In genomic region chr1:42899960-42900359, GRCh38 we compare ENCODE assay signal across 6 cellular contexts. TPM values are rescaled to one million over a fixed set of nuclear protein-coding genes. Genes with fewer than 3 reads are reported as not detected.
A peak's percentile ranks its signal among the peaks of the same experiment; 100 is the strongest.
DNase-seq lines count a peak whose midpoint lies in the region; TF ChIP-seq lines count a peak whose summit lies in the region.
"Not testable (repeated sequence)": the region's sequence is repeated elsewhere in the genome, so short reads cannot be mapped to it uniquely, and the experiment has no call there.

No MANE protein-coding gene starts in this region.

- not testable (repeated sequence) for H3K27me3 ChIP-seq in PC-9 (ENCODE audit: insufficient read depth, low read depth); mammary epithelial cell (ENCODE audit: insufficient read depth, low read length)

- H3K4me2 ChIP-seq in PC-9 = peak overlapping the region; percentile 20; the same call in 1 of the 2 replicates
- not testable (repeated sequence) for H3K4me2 ChIP-seq in mammary epithelial cell (ENCODE audit: insufficient read depth, low read depth, low read length)

- not testable (repeated sequence) for H3K4me3 ChIP-seq in HEK293 (ENCODE audit: low read depth, low read length); PC-9; mammary epithelial cell (replicated peaks in 1 of 3; ENCODE audit: insufficient read depth in 1 of 3, low read depth in 2 of 3, low read length in 3 of 3)

- H3F3A ChIP-seq in PC-9 (ENCODE audit: insufficient read depth, low read depth) = not testable (repeated sequence)

- H3K27me3 Mint-ChIP-seq in activated naive CD8-positive, alpha-beta T cell = not testable (repeated sequence)

- TF ChIP-seq CTCF in HEK293 (tag by site-specific recombination; IDR thresholded peaks at IDR 0.05); PC-9 (conservative IDR thresholded peaks at IDR 0.05); mammary epithelial cell (conservative IDR thresholded peaks at IDR 0.05 in 1 of 2, IDR thresholded peaks at IDR 0.05 in 1 of 2; ENCODE audit: extremely low read depth in 1 of 2, insufficient read depth in 1 of 2, low read depth in 1 of 2, low read length in 2 of 2): not testable (repeated sequence)

- not testable (repeated sequence) for H3K4me3 Mint-ChIP-seq in activated naive CD8-positive, alpha-beta T cell

- not testable (repeated sequence) for H3K9me3 ChIP-seq in HEK293 (ENCODE audit: control insufficient read depth, insufficient read depth, low read depth, low read length); PC-9 (ENCODE audit: insufficient read depth, low read depth); mammary epithelial cell (replicated peaks; ENCODE audit: insufficient read depth, low read length)

- intact Hi-C loops in PC-9 (cut with micrococcal nuclease; ENCODE audit: unreplicated experiment); mammary epithelial cell (cut with micrococcal nuclease): not testable (repeated sequence)

- dilution Hi-C loops in mammary epithelial cell (cut with HindIII; ENCODE audit: low sequenced_read_pairs) = not testable (repeated sequence)

- H2AFZ ChIP-seq in PC-9 = not testable (repeated sequence)
- H2AFZ ChIP-seq in mammary epithelial cell (ENCODE audit: low read depth, low read length) = peak overlapping the region; percentile 66

- not testable (repeated sequence) for H3K27ac ChIP-seq in HEK293 (ENCODE audit: extremely low read depth, low read depth, low read length); PC-9; mammary epithelial cell (ENCODE audit: insufficient read depth, low read depth, low read length)

- H4K20me1 ChIP-seq in PC-9 (ENCODE audit: insufficient read depth); mammary epithelial cell (ENCODE audit: insufficient read depth, low read length): not testable (repeated sequence)

- DNase-seq in Daoy (ENCODE audit: low read depth) (peak; percentile 22), NCI-H82 (lab: John Stamatoyannopoulos, UW) (peak; percentile 25), mammary epithelial cell (peak; percentile 27)
- DNase-seq in PC-9 = not testable (repeated sequence)

- not testable (repeated sequence) for H3K79me2 ChIP-seq in PC-9 (ENCODE audit: low read depth); mammary epithelial cell (ENCODE audit: insufficient read depth, low read length)

- not testable (repeated sequence) for H3K4me1 ChIP-seq in HEK293 (ENCODE audit: control insufficient read depth, insufficient read depth, low read length); mammary epithelial cell (ENCODE audit: insufficient read depth, low read length)
- H3K4me1 ChIP-seq in PC-9 (replicated peaks; ENCODE audit: insufficient read depth) = peaks cover 11% of the 10 kb centered on the region

- H3K4me1 Mint-ChIP-seq in activated naive CD8-positive, alpha-beta T cell (ENCODE audit: low read depth) = not testable (repeated sequence)

- POLR2A ChIA-PET in HEK293 (lab: Yijun Ruan, JAX); PC-9 (lab: Charles Lee; ENCODE audit: unreplicated experiment): not testable (repeated sequence)

- H3K27ac Mint-ChIP-seq in activated naive CD8-positive, alpha-beta T cell = peak overlapping the region; percentile 36

- BruUV-seq in PC-9 (replicated peaks; lab: Mats Ljungman, UMichigan); mammary epithelial cell (replicated peaks; lab: Mats Ljungman, UMichigan): not testable (repeated sequence)

- H3K36me3 Mint-ChIP-seq in activated naive CD8-positive, alpha-beta T cell = peaks cover 11% of the 10 kb centered on the region

- not testable (repeated sequence) for H3K36me3 ChIP-seq in HEK293 (ENCODE audit: control insufficient read depth in 2 of 2, insufficient read depth in 1 of 2, low read length in 2 of 2); PC-9 (ENCODE audit: low read depth); mammary epithelial cell (ENCODE audit: insufficient read depth, low read length)

- not testable (repeated sequence) for H3K9me3 Mint-ChIP-seq in activated naive CD8-positive, alpha-beta T cell (ENCODE audit: low read depth)

- in situ Hi-C loops in mammary epithelial cell (cut with MboI; ENCODE audit: low sequenced_read_pairs in 2 of 2) = loop anchor here in 1 of 2 donors (25.0 kb wide), 1 partner anchor 338 kb away; no protein-coding TSS in a partner anchor

- WGBS in mammary epithelial cell (ENCODE audit: low coverage, missing lambda C conversion rate) = 29% methylated on average over 4 of the region's 4 CpGs

- not testable (repeated sequence) for H3K9ac ChIP-seq in mammary epithelial cell (ENCODE audit: insufficient read depth, low read length)

- CTCF ChIA-PET in HEK293 (lab: Yijun Ruan, JAX) (interaction anchor here (0.7 to 1.7 kb wide), 6 partner anchors 13 to 1412 kb away, joined by 3 to 14 read pairs (median 4); no protein-coding TSS in a partner anchor), PC-9 (lab: Charles Lee) (interaction anchor here (1.4 kb wide), 1 partner anchor 15 kb away, joined by 3 read pairs; no protein-coding TSS in a partner anchor)
- CTCF ChIA-PET in mammary epithelial cell (lab: Charles Lee; ENCODE audit: low non-redundant PET) = not testable (repeated sequence)

- H3K9me2 ChIP-seq in PC-9 (ENCODE audit: insufficient read depth) = not testable (repeated sequence)

TF ChIP-seq in HEK293, 187 proteins besides CTCF, POLR2A, EP300 and RAD21:
- TF ChIP-seq EGR2 (tag by site-specific recombination; IDR thresholded peaks at IDR 0.05; ENCODE audit: low read depth) (peak; percentile 58), ZFHX2 (tag by site-specific recombination; conservative IDR thresholded peaks at IDR 0.05) (peak; percentile 23), SCRT2 (tag by site-specific recombination; IDR thresholded peaks at IDR 0.05) (0 out of 2 replicates have a peak, but pooled peaks have one; percentile 13)

RNA-seq across cellular contexts. Expression of gene ZNF691, which starts 53.5 kb away (rescaled TPM):
- 10.3 and 11.8 TPM in 2 replicates for total RNA-seq in Daoy (2014; rRNA removed; shearing (Covaris generic))
- total RNA-seq in PC-9 (2021) (11.4 and 14.6 TPM in 2 replicates), mammary epithelial cell (1 to 10 TPM; 7.8 to 8.7 TPM)
- polyA plus RNA-seq in mammary epithelial cell = 7.7 TPM
- 7.4 TPM for polyA minus RNA-seq in mammary epithelial cell

RNA-seq across cellular contexts. Expression of gene SLC2A1, which starts 58.7 kb away (rescaled TPM):
- total RNA-seq in Daoy (2014; rRNA removed; shearing (Covaris generic)) = 193 and 305 TPM in 2 replicates
- 327 and 337 TPM in 2 replicates for total RNA-seq in PC-9 (2021)
- 100 to 1,000 TPM; 471 to 738 TPM for total RNA-seq in mammary epithelial cell
- 404 TPM for polyA plus RNA-seq in mammary epithelial cell
- 456 TPM for polyA minus RNA-seq in mammary epithelial cell
